Comparison of ENCODE assay signal across 24 cellular contexts in the genomic region with DNA sequence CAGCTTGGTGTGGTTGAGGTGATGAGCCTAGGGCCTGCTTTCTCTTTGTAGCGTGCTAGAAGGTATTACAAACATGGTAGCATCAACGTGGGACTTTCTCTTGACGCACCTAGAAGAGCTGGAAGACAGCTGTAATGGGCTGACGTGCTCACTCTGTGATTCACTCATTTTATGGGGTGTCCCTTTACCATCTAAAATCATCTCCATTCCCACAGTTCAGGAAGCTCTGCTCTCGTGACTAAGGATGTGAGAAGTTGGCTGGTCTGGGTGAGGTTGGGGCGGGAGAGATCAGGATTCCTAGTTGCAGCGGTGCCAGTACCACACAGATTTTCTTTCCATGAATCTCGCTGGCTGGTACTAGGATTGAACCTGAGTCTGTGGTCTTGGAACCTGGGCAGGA. TPM values are rescaled to one million over a fixed set of nuclear protein-coding genes. Genes with fewer than 3 reads are reported as not detected.
"Had no signal": no experiment of that assay in that cellular context is flagged by ENCODE, and none has a peak within 500 bp of the region (broad histone marks: within the 10 kb centered on the region; RNA-seq: fewer than 3 reads in every experiment).

No MANE protein-coding gene starts in this region.

- H3K4me2 ChIP-seq: smooth muscle cell had no signal

- H3K4me3 ChIP-seq: esophagus muscularis mucosa, gastrocnemius medialis, heart right ventricle, mucosa of descending colon, pancreas, smooth muscle cell, testis, transverse colon had no signal

- H3K4me1 ChIP-seq: gastrocnemius medialis, testis had no signal

- H3K36me3 ChIP-seq: esophagus muscularis mucosa, gastrocnemius medialis, heart right ventricle, pancreas, transverse colon had no signal

- H3K27ac ChIP-seq: epithelial cell of prostate, esophagus muscularis mucosa, gastrocnemius medialis, heart right ventricle, pancreas, testis, transverse colon had no signal

- H3K27me3 ChIP-seq: testis had no signal

- H3K9me3 Mint-ChIP-seq: natural killer cell; neural crest cell; stimulated activated naive B cell treated with anti-CD40 and anti-IgM and Interleukin-4, amounts not matched to agents 10 μg/mL and 1 μg/mL and 100 μg/mL, for 72 hours; stimulated activated naive CD8-positive, alpha-beta T cell treated with anti-CD3 and anti-CD28 coated beads, Interleukin-15, amount 100 ng/mL, for 72 hours had no signal

- H3K4me3 Mint-ChIP-seq: natural killer cell; neural crest cell; stimulated activated naive B cell treated with anti-CD40 and anti-IgM and Interleukin-4, amounts not matched to agents 10 μg/mL and 1 μg/mL and 100 μg/mL, for 72 hours; stimulated activated naive CD8-positive, alpha-beta T cell treated with anti-CD3 and anti-CD28 coated beads, Interleukin-15, amount 100 ng/mL, for 72 hours had no signal

- H3K36me3 Mint-ChIP-seq: natural killer cell; stimulated activated naive B cell treated with anti-CD40 and anti-IgM and Interleukin-4, amounts not matched to agents 10 μg/mL and 1 μg/mL and 100 μg/mL, for 72 hours had no signal

- H3K4me1 Mint-ChIP-seq: neural crest cell had no signal

- H3K27ac Mint-ChIP-seq: natural killer cell; progenitor cell of endocrine pancreas; stimulated activated naive B cell treated with anti-CD40 and anti-IgM and Interleukin-4, amounts not matched to agents 10 μg/mL and 1 μg/mL and 100 μg/mL, for 72 hours; stimulated activated naive CD8-positive, alpha-beta T cell treated with anti-CD3 and anti-CD28 coated beads, Interleukin-15, amount 100 ng/mL, for 72 hours had no signal

- FAIRE-seq: endometrium, islet of Langerhans, pancreas had no signal

- ATAC-seq: gastrocnemius medialis; heart right ventricle; left lobe of liver; mucosa of descending colon; natural killer cell; pancreas; right cardiac atrium; stimulated activated naive B cell treated with anti-CD40 and anti-IgM and Interleukin-4, amounts not matched to agents 10 μg/mL and 1 μg/mL and 100 μg/mL, for 72 hours; stimulated activated naive CD8-positive, alpha-beta T cell treated with anti-CD3 and anti-CD28 coated beads, Interleukin-15, amount 100 ng/mL, for 72 hours had no signal

- DNase-seq: effector memory CD4-positive, alpha-beta T cell; gastrocnemius medialis; heart right ventricle; hypothalamus; mucosa of descending colon; natural killer cell; pancreas; right cardiac atrium; stimulated activated CD4-positive, alpha-beta T cell treated with anti-CD3 and anti-CD28 coated beads, Interleukin-4, amount 100 ng/mL, for 4 hours; stimulated activated naive B cell treated with anti-CD40 and anti-IgM and Interleukin-4, amounts not matched to agents 10 μg/mL and 1 μg/mL and 100 μg/mL, for 72 hours; stimulated activated naive CD8-positive, alpha-beta T cell treated with anti-CD3 and anti-CD28 coated beads, Interleukin-15, amount 100 ng/mL, for 72 hours; testis; transverse colon had no signal

- H3K9me3 ChIP-seq: esophagus muscularis mucosa, gastrocnemius medialis, heart right ventricle, mucosa of descending colon, pancreas, testis, transverse colon had no signal

RNA-seq across cellular contexts. Expression of a gene that starts 4.2 kb away (rescaled TPM):
- total RNA-seq: esophagus muscularis mucosa, fibroblast of villous mesenchyme, gastrocnemius medialis, heart right ventricle, left lobe of liver, mucosa of descending colon, neural crest cell, pancreas, progenitor cell of endocrine pancreas, right cardiac atrium, smooth muscle cell, subcutaneous adipose tissue, transverse colon, ureter had no signal
- polyA plus RNA-seq: heart right ventricle, pancreas, right cardiac atrium, smooth muscle cell had no signal
